Comparison of ENCODE assay signal across 1 cellular context in the genomic region with DNA sequence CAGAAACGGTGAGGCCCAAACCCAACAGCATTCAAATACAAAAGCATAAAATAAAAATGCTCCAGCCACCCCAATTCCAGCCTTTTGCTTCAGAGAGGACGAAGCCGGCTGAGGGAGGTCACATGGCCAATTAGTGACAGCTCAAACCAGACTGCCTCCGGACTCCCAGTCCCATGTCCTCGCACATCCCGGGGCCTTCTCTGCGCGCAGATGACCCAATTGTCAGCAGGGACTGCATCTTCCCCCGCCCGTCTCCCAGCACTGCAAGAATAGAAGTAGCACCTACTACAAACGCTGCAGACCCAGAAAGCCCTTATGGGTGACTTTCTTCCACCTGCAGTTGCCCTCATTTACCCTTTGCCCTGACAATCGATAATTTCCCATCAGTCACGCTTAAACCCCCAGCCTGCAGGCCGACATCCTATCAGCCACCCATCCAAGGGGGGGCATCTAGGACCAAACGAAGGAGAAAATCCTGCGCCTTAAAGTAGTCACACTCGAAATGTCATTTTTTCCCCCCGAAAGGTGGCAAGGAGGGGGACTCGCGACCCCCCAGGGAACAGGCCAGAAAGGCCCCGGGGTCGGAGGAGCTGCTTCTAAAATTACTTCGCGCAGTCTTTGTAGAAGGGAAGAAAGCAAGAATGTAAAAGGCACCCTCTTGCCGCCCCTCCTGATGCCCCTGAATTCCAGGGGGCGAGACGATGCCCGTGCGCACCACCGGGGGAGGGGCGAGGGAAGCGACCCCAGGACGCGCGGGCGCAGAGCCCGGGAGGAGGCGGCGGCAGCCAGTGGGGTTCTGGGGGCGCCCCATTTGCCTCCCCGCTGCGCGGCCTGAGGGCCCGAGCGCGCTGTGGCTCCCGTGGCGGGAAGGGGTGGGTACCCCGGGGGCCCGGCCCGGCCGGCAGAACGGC.
TF ChIP-seq lines count a peak whose summit lies in the region.

No MANE protein-coding gene starts in this region.

TF ChIP-seq in HepG2, 621 proteins besides CTCF, POLR2A, EP300 and RAD21 (continued from another document and continues in another):
- TF ChIP-seq ATF7-NPFF (CRISPR knock-in tag; IDR thresholded peaks at IDR 0.05; ENCODE audit: low read depth), result peak; percentile 57
- TF ChIP-seq ZNF615 (CRISPR knock-in tag; IDR thresholded peaks at IDR 0.05; ENCODE audit: borderline replicate concordance), result no peak
- peak; percentile 66; the same call in 1 of the 2 replicates for TF ChIP-seq HES4 (CRISPR knock-in tag; IDR thresholded peaks at IDR 0.05; ENCODE audit: borderline replicate concordance)
- TF ChIP-seq NFYC (CRISPR knock-in tag; IDR thresholded peaks at IDR 0.05), result no peak
- no peak for TF ChIP-seq ZNF431 (CRISPR knock-in tag; IDR thresholded peaks at IDR 0.05; ENCODE audit: borderline replicate concordance, low read depth)
- no peak for TF ChIP-seq ZSCAN20 (CRISPR knock-in tag; IDR thresholded peaks at IDR 0.05; ENCODE audit: borderline replicate concordance)
- TF ChIP-seq ZNF746 (CRISPR knock-in tag; IDR thresholded peaks at IDR 0.05), result peak; percentile 54; the same call in 1 of the 2 replicates
- TF ChIP-seq, protein P1, sequence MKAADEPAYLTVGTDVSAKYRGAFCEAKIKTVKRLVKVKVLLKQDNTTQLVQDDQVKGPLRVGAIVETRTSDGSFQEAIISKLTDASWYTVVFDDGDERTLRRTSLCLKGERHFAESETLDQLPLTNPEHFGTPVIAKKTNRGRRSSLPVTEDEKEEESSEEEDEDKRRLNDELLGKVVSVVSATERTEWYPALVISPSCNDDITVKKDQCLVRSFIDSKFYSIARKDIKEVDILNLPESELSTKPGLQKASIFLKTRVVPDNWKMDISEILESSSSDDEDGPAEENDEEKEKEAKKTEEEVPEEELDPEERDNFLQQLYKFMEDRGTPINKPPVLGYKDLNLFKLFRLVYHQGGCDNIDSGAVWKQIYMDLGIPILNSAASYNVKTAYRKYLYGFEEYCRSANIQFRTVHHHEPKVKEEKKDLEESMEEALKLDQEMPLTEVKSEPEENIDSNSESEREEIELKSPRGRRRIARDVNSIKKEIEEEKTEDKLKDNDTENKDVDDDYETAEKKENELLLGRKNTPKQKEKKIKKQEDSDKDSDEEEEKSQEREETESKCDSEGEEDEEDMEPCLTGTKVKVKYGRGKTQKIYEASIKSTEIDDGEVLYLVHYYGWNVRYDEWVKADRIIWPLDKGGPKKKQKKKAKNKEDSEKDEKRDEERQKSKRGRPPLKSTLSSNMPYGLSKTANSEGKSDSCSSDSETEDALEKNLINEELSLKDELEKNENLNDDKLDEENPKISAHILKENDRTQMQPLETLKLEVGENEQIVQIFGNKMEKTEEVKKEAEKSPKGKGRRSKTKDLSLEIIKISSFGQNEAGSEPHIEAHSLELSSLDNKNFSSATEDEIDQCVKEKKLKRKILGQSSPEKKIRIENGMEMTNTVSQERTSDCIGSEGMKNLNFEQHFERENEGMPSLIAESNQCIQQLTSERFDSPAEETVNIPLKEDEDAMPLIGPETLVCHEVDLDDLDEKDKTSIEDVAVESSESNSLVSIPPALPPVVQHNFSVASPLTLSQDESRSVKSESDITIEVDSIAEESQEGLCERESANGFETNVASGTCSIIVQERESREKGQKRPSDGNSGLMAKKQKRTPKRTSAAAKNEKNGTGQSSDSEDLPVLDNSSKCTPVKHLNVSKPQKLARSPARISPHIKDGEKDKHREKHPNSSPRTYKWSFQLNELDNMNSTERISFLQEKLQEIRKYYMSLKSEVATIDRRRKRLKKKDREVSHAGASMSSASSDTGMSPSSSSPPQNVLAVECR (CRISPR knock-in tag; IDR thresholded peaks at IDR 0.05; ENCODE audit: borderline replicate concordance), result peak; percentile 93
- TF ChIP-seq, protein P2, sequence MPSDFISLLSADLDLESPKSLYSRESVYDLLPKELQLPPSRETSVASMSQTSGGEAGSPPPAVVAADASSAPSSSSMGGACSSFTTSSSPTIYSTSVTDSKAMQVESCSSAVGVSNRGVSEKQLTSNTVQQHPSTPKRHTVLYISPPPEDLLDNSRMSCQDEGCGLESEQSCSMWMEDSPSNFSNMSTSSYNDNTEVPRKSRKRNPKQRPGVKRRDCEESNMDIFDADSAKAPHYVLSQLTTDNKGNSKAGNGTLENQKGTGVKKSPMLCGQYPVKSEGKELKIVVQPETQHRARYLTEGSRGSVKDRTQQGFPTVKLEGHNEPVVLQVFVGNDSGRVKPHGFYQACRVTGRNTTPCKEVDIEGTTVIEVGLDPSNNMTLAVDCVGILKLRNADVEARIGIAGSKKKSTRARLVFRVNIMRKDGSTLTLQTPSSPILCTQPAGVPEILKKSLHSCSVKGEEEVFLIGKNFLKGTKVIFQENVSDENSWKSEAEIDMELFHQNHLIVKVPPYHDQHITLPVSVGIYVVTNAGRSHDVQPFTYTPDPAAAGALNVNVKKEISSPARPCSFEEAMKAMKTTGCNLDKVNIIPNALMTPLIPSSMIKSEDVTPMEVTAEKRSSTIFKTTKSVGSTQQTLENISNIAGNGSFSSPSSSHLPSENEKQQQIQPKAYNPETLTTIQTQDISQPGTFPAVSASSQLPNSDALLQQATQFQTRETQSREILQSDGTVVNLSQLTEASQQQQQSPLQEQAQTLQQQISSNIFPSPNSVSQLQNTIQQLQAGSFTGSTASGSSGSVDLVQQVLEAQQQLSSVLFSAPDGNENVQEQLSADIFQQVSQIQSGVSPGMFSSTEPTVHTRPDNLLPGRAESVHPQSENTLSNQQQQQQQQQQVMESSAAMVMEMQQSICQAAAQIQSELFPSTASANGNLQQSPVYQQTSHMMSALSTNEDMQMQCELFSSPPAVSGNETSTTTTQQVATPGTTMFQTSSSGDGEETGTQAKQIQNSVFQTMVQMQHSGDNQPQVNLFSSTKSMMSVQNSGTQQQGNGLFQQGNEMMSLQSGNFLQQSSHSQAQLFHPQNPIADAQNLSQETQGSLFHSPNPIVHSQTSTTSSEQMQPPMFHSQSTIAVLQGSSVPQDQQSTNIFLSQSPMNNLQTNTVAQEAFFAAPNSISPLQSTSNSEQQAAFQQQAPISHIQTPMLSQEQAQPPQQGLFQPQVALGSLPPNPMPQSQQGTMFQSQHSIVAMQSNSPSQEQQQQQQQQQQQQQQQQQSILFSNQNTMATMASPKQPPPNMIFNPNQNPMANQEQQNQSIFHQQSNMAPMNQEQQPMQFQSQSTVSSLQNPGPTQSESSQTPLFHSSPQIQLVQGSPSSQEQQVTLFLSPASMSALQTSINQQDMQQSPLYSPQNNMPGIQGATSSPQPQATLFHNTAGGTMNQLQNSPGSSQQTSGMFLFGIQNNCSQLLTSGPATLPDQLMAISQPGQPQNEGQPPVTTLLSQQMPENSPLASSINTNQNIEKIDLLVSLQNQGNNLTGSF (CRISPR knock-in tag; IDR thresholded peaks at IDR 0.05), result peak; percentile 73; the same call in 1 of the 2 replicates
- TF ChIP-seq, protein P3, sequence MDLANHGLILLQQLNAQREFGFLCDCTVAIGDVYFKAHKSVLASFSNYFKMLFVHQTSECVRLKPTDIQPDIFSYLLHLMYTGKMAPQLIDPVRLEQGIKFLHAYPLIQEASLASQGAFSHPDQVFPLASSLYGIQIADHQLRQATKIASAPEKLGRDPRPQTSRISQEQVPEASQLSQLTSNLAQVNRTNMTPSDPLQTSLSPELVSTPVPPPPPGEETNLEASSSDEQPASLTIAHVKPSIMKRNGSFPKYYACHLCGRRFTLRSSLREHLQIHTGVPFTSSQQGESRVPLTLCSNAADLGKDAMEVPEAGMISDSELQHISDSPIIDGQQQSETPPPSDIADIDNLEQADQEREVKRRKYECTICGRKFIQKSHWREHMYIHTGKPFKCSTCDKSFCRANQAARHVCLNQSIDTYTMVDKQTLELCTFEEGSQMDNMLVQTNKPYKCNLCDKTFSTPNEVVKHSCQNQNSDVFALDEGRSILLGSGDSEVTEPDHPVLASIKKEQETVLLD (CRISPR knock-in tag; IDR thresholded peaks at IDR 0.05; ENCODE audit: low read depth), result no peak; the same call in 1 of the 2 replicates
- no peak for TF ChIP-seq FOXM1 (CRISPR knock-in tag; IDR thresholded peaks at IDR 0.05)
- peak; percentile 59; the same call in 1 of the 2 replicates for TF ChIP-seq ZNF878 (CRISPR knock-in tag; IDR thresholded peaks at IDR 0.05)
- no peak for TF ChIP-seq ZFP62 (CRISPR knock-in tag; IDR thresholded peaks at IDR 0.05)
- TF ChIP-seq CBX2 (IDR thresholded peaks at IDR 0.05; ENCODE audit: low read depth, low read length), result no peak
- 0 out of 2 replicates have a peak, but pooled peaks have one; percentile 39 for TF ChIP-seq CBX2 (CRISPR knock-in tag; IDR thresholded peaks at IDR 0.05; ENCODE audit: low read depth)
- TF ChIP-seq HOXA9 (CRISPR knock-in tag; IDR thresholded peaks at IDR 0.05; ENCODE audit: borderline replicate concordance), result no peak
- TF ChIP-seq, protein P4, sequence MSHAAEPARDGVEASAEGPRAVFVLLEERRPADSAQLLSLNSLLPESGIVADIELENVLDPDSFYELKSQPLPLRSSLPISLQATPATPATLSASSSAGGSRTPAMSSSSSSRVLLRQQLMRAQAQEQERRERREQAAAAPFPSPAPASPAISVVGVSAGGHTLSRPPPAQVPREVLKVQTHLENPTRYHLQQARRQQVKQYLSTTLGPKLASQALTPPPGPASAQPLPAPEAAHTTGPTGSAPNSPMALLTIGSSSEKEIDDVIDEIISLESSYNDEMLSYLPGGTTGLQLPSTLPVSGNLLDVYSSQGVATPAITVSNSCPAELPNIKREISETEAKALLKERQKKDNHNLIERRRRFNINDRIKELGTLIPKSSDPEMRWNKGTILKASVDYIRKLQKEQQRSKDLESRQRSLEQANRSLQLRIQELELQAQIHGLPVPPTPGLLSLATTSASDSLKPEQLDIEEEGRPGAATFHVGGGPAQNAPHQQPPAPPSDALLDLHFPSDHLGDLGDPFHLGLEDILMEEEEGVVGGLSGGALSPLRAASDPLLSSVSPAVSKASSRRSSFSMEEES (CRISPR knock-in tag; IDR thresholded peaks at IDR 0.05), result no peak; the same call in 1 of the 2 replicates
- TF ChIP-seq HOXA3 (CRISPR knock-in tag; IDR thresholded peaks at IDR 0.05), result peak; percentile 65
- TF ChIP-seq, protein P5, sequence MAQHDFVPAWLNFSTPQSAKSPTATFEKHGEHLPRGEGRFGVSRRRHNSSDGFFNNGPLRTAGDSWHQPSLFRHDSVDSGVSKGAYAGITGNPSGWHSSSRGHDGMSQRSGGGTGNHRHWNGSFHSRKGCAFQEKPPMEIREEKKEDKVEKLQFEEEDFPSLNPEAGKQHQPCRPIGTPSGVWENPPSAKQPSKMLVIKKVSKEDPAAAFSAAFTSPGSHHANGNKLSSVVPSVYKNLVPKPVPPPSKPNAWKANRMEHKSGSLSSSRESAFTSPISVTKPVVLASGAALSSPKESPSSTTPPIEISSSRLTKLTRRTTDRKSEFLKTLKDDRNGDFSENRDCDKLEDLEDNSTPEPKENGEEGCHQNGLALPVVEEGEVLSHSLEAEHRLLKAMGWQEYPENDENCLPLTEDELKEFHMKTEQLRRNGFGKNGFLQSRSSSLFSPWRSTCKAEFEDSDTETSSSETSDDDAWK (CRISPR knock-in tag; IDR thresholded peaks at IDR 0.05), result no peak
- TF ChIP-seq SIN3B (IDR thresholded peaks at IDR 0.05; ENCODE audit: low read length), result no peak
- TF ChIP-seq ZNF207 (IDR thresholded peaks at IDR 0.05; ENCODE audit: borderline replicate concordance), result no peak
- no peak for TF ChIP-seq MED13 (CRISPR knock-in tag; IDR thresholded peaks at IDR 0.05)
- TF ChIP-seq DR1 (CRISPR knock-in tag; IDR thresholded peaks at IDR 0.05), result no peak
- no peak for TF ChIP-seq MEF2D (CRISPR knock-in tag; IDR thresholded peaks at IDR 0.05)
- TF ChIP-seq PCBP1 (IDR thresholded peaks at IDR 0.05; ENCODE audit: borderline replicate concordance, low read depth, low read length), result no peak
- TF ChIP-seq SCMH1 (CRISPR knock-in tag; IDR thresholded peaks at IDR 0.05; ENCODE audit: borderline replicate concordance), result no peak
- no peak for TF ChIP-seq FOXJ3 (CRISPR knock-in tag; IDR thresholded peaks at IDR 0.05; ENCODE audit: borderline replicate concordance)
- TF ChIP-seq, protein P6, sequence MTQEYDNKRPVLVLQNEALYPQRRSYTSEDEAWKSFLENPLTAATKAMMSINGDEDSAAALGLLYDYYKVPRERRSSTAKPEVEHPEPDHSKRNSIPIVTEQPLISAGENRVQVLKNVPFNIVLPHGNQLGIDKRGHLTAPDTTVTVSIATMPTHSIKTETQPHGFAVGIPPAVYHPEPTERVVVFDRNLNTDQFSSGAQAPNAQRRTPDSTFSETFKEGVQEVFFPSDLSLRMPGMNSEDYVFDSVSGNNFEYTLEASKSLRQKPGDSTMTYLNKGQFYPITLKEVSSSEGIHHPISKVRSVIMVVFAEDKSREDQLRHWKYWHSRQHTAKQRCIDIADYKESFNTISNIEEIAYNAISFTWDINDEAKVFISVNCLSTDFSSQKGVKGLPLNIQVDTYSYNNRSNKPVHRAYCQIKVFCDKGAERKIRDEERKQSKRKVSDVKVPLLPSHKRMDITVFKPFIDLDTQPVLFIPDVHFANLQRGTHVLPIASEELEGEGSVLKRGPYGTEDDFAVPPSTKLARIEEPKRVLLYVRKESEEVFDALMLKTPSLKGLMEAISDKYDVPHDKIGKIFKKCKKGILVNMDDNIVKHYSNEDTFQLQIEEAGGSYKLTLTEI (CRISPR knock-in tag; conservative IDR thresholded peaks at IDR 0.05), result no peak
- TF ChIP-seq, protein P7, sequence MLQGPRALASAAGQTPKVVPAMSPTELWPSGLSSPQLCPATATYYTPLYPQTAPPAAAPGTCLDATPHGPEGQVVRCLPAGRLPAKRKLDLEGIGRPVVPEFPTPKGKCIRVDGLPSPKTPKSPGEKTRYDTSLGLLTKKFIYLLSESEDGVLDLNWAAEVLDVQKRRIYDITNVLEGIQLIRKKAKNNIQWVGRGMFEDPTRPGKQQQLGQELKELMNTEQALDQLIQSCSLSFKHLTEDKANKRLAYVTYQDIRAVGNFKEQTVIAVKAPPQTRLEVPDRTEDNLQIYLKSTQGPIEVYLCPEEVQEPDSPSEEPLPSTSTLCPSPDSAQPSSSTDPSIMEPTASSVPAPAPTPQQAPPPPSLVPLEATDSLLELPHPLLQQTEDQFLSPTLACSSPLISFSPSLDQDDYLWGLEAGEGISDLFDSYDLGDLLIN (CRISPR knock-in tag; IDR thresholded peaks at IDR 0.05; ENCODE audit: borderline replicate concordance), result 0 out of 2 replicates have a peak, but pooled peaks have one; percentile 42
- TF ChIP-seq, protein P8, sequence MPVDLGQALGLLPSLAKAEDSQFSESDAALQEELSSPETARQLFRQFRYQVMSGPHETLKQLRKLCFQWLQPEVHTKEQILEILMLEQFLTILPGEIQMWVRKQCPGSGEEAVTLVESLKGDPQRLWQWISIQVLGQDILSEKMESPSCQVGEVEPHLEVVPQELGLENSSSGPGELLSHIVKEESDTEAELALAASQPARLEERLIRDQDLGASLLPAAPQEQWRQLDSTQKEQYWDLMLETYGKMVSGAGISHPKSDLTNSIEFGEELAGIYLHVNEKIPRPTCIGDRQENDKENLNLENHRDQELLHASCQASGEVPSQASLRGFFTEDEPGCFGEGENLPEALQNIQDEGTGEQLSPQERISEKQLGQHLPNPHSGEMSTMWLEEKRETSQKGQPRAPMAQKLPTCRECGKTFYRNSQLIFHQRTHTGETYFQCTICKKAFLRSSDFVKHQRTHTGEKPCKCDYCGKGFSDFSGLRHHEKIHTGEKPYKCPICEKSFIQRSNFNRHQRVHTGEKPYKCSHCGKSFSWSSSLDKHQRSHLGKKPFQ (CRISPR knock-in tag; IDR thresholded peaks at IDR 0.05; ENCODE audit: insufficient replicate concordance), result peak; percentile 62
